Comparison of ENCODE assay signal across 9 cellular contexts in the genomic region with DNA sequence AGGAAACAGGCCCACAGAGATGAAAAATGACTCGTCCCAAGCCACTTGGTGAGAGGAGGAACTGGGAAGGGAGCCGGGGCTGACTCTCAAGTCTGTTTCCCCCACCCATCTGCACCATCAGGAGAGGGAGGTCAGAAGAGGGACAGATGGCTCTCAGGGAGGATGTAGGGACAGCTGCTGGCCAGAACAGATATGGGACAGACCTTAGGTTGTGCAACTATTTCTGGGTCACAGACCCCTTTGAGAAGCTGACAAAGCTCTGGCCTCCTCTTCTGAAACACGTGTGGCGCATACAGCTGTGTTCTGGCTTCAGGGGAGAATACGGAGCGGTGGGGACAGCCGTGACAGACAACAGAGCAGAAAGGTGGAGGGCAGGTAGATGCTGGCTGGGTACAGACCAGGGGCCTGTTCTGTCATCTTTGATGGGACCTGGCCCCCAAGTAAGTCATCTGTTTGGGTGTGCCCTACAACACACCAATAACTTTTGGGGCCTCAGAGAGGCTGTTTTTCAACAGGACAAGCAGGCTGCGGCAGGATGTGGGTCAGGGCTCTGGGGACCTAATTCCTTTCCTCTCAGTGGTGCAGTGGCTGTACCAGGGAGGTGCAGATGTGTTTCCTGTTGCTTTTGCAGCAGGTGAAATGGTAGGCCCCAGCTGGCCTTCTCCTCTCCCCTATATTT. TPM values are rescaled to one million over a fixed set of nuclear protein-coding genes. Genes with fewer than 3 reads are reported as not detected.
DNase-seq lines count a peak whose midpoint lies in the region; ATAC-seq and TF ChIP-seq lines count a peak whose summit lies in the region.
"Had no signal": no experiment of that assay in that cellular context is flagged by ENCODE, and none has a peak within 500 bp of the region (broad histone marks: within the 10 kb centered on the region; RNA-seq: fewer than 3 reads in every experiment).

No MANE protein-coding gene starts in this region.

- H3K27me3 ChIP-seq in breast epithelium = no peaks in the 10 kb centered on the region
- H3K27me3 ChIP-seq in muscle layer of duodenum (ENCODE audit: low read depth, low read length) = no peaks in the 10 kb centered on the region

- POLR2A ChIA-PET in MCF 10A (lab: Yijun Ruan, JAX) = interaction anchor here (0.6 kb wide), 1 partner anchor 50 kb away, joined by 5 read pairs; no protein-coding TSS in a partner anchor

- no peak for TF ChIP-seq POLR2A in breast epithelium (IDR thresholded peaks at IDR 0.05)

- ATAC-seq in activated T-cell treated with anti-CD3 and anti-CD28 coated beads, Interleukin-2, amount 50 U/mL, for 72 hours (replicated peaks in 1 of 2) = peak; percentile 39 to 40
- ATAC-seq in HG02840 (IDR thresholded peaks at IDR 0.05; ENCODE audit: low FRiP score, unreplicated experiment) = no peak

- H3K36me3 Mint-ChIP-seq in MCF 10A (ENCODE audit: insufficient read depth, unreplicated experiment) = peaks cover 7% of the 10 kb centered on the region
- peaks cover 0 to 6% of the 10 kb centered on the region in 2 donors for H3K36me3 Mint-ChIP-seq in activated T-cell treated with anti-CD3 and anti-CD28 coated beads, Interleukin-2, amount 50 U/mL, for 72 hours (ENCODE audit: insufficient read depth in 2 of 2)

- H3K9me3 Mint-ChIP-seq in MCF 10A (ENCODE audit: unreplicated experiment) = no peaks in the 10 kb centered on the region
- no peaks in the 10 kb centered on the region for H3K9me3 Mint-ChIP-seq in activated T-cell treated with anti-CD3 and anti-CD28 coated beads, Interleukin-2, amount 50 U/mL, for 72 hours

- no TSS peak for BruUV-seq in MCF 10A (replicated peaks; lab: Mats Ljungman, UMichigan)

- H3K27me3 Mint-ChIP-seq in MCF 10A (ENCODE audit: insufficient read depth, unreplicated experiment) = no peaks in the 10 kb centered on the region
- H3K27me3 Mint-ChIP-seq in activated T-cell treated with anti-CD3 and anti-CD28 coated beads, Interleukin-2, amount 50 U/mL, for 72 hours (ENCODE audit: low read depth) = no peaks in the 10 kb centered on the region

- H3K4me3 ChIP-seq in breast epithelium = no peak overlapping the region
- no peak overlapping the region for H3K4me3 ChIP-seq in muscle layer of duodenum (ENCODE audit: low read depth in 1 of 2, low read length in 2 of 2)

- intact Hi-C loops in breast epithelium (cut with DNase I; ENCODE audit: low total_unique reads) (no loop called here), MCF 10A (cut with micrococcal nuclease) (no loop called here)

- TF ChIP-seq CTCF in breast epithelium (IDR thresholded peaks at IDR 0.05) (no peak), MCF 10A (IDR thresholded peaks at IDR 0.05; ENCODE audit: unreplicated experiment) (no peak)

- H3K4me3 Mint-ChIP-seq in MCF 10A (ENCODE audit: unreplicated experiment) = no peak overlapping the region
- H3K4me3 Mint-ChIP-seq in activated T-cell treated with anti-CD3 and anti-CD28 coated beads, Interleukin-2, amount 50 U/mL, for 72 hours = peak overlapping the region; percentile 77 to 92

- DNase-seq in breast epithelium (ENCODE audit: low spot score in 2 of 2) = no peak
- DNase-seq in MCF 10A (ENCODE audit: unreplicated experiment) = no peak
- peak; percentile 52 for DNase-seq in LHCN-M2 (ENCODE audit: low read depth)
- peak; percentile 75 to 80 for DNase-seq in activated T-cell treated with anti-CD3 and anti-CD28 coated beads, Interleukin-2, amount 50 U/mL, for 72 hours
- no peak for DNase-seq in DMS153 (lab: John Stamatoyannopoulos, UW)
- DNase-seq in epidermal melanocyte (ENCODE audit: insufficient read length, low spot score) = no peak

- H3K27ac ChIP-seq in breast epithelium (peak overlapping the region; percentile 6 to 74), muscle layer of duodenum (ENCODE audit: low read length) (peak overlapping the region; percentile 56)
- H3K27ac ChIP-seq: C4-2B had no signal

- H3K9me3 ChIP-seq in breast epithelium (no peaks in the 10 kb centered on the region), muscle layer of duodenum (ENCODE audit: control insufficient read depth in 1 of 2, low read length in 2 of 2) (no peaks in the 10 kb centered on the region)

- H3K27ac Mint-ChIP-seq in MCF 10A (ENCODE audit: low read depth, unreplicated experiment) = no peak overlapping the region
- H3K27ac Mint-ChIP-seq in activated T-cell treated with anti-CD3 and anti-CD28 coated beads, Interleukin-2, amount 50 U/mL, for 72 hours = peak overlapping the region; percentile 98

- H3K4me1 ChIP-seq in breast epithelium (peaks cover 0 to 6% of the 10 kb centered on the region in 2 donors), muscle layer of duodenum (ENCODE audit: control insufficient read depth in 1 of 2, insufficient read depth in 2 of 2, low read length in 2 of 2) (peaks cover 15 to 23% of the 10 kb centered on the region in 2 donors)

- H3K4me1 Mint-ChIP-seq in MCF 10A (ENCODE audit: insufficient read depth, unreplicated experiment) = peaks cover 26% of the 10 kb centered on the region
- peaks cover 96% of the 10 kb centered on the region for H3K4me1 Mint-ChIP-seq in activated T-cell treated with anti-CD3 and anti-CD28 coated beads, Interleukin-2, amount 50 U/mL, for 72 hours (ENCODE audit: low read depth)

- H3K36me3 ChIP-seq in breast epithelium = no peaks in the 10 kb centered on the region
- no peaks in the 10 kb centered on the region for H3K36me3 ChIP-seq in muscle layer of duodenum (ENCODE audit: control insufficient read depth in 1 of 2, insufficient read depth in 2 of 2, low read length in 2 of 2)

- CTCF ChIA-PET in MCF 10A (lab: Yijun Ruan, JAX) = interaction anchor here (1.5 to 2.6 kb wide), 2 partner anchors 110 to 130 kb away, joined by 3 to 16 read pairs; no protein-coding TSS in a partner anchor

RNA-seq across cellular contexts. Expression of gene SH3BGRL3, which starts 7.3 kb away (rescaled TPM):
- 10 to 100 TPM; 27.5 to 55.7 (median 50.1) TPM for total RNA-seq in breast epithelium
- 133 and 170 TPM in 2 replicates for total RNA-seq in MCF 10A (2022)
- 221 and 264 TPM in 2 replicates for total RNA-seq in LHCN-M2 (2014; rRNA removed)
- polyA plus RNA-seq in LHCN-M2 (2012) = 980 TPM
- total RNA-seq in activated T-cell treated with anti-CD3 and anti-CD28 coated beads, Interleukin-2, amount 50 U/mL, for 72 hours = 100 to 1,000 TPM; 148 to 165 TPM

RNA-seq across cellular contexts. Expression of gene UBXN11, which starts 19.3 kb away (rescaled TPM):
- total RNA-seq in breast epithelium (10 to 100 TPM; 15.0 to 25.5 (median 24.9) TPM), MCF 10A (2022) (17.7 and 20.3 TPM in 2 replicates), LHCN-M2 (2014; rRNA removed) (5.1 and 5.2 TPM in 2 replicates)
- 18.2 TPM for polyA plus RNA-seq in LHCN-M2 (2012)
- total RNA-seq in activated T-cell treated with anti-CD3 and anti-CD28 coated beads, Interleukin-2, amount 50 U/mL, for 72 hours = 10 to 100 TPM; 19.1 to 19.3 TPM

RNA-seq across cellular contexts. Expression of gene CD52, which starts 30.6 kb away (rescaled TPM):
- 10 to 100 TPM in 2 of 3 donors, 1 to 10 TPM in 1; 8.3 to 12.8 (median 12.3) TPM for total RNA-seq in breast epithelium
- total RNA-seq in MCF 10A (2022) = not detected in 2 replicates
- total RNA-seq in LHCN-M2 (2014; rRNA removed) = not detected in 2 replicates
- polyA plus RNA-seq in LHCN-M2 (2012) = not detected
- total RNA-seq in activated T-cell treated with anti-CD3 and anti-CD28 coated beads, Interleukin-2, amount 50 U/mL, for 72 hours = 100 to 1,000 TPM; 213 to 245 TPM

RNA-seq across cellular contexts. Expression of gene CEP85, which starts 53.2 kb away (rescaled TPM):
- total RNA-seq in breast epithelium (10 to 100 TPM in 1 of 3 donors, 1 to 10 TPM in 2; 4.8 to 11.7 (median 7.5) TPM), MCF 10A (2022) (11.1 and 12.2 TPM in 2 replicates), LHCN-M2 (2014; rRNA removed) (17.8 and 20.8 TPM in 2 replicates)
- polyA plus RNA-seq in LHCN-M2 (2012) = 9.5 TPM
- total RNA-seq in activated T-cell treated with anti-CD3 and anti-CD28 coated beads, Interleukin-2, amount 50 U/mL, for 72 hours = 10 to 100 TPM; 30.8 to 34.6 TPM

Comparison
In these comparisons a context has a peak if more than half of its experiments do, and no peak if none do; other contexts are left out.
1. DNase-seq: peak in LHCN-M2 (single experiment) and activated T-cell treated with anti-CD3 and anti-CD28 coated beads, Interleukin-2, amount 50 U/mL, for 72 hours (2 of 2); none in breast epithelium (0 of 2), MCF 10A (single experiment), DMS153 (single experiment) and epidermal melanocyte (single experiment).
2. RNA of gene CD52, which starts 30.6 kb away (total RNA-seq): 213 to 245 TPM in activated T-cell treated with anti-CD3 and anti-CD28 coated beads, Interleukin-2, amount 50 U/mL, for 72 hours; 8.3 to 12.8 TPM in breast epithelium, not detected in MCF 10A and not detected in LHCN-M2; every median in the first group is over 10 times any median in the second.